27 cellular contexts compared by ENCODE assay signal in the genomic region with DNA sequence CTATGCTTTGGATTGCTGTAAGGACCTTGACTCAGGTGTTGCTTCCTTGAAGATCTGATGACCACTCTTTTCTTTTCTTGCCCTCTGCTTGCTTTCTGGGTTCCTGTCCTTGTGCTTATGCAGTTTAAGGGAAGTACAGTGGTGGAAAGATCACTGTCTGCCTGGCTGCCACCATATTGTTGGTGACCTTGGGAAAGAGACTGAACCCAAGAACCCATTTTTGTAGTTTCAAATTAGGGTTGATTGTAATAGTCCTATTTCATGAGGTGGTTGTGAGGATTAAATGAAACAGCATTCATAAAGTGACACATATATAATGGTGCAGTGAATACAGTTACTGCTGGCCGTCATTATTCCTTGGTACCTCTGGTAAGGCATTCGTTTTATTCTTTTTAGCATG. TPM values are rescaled to one million over a fixed set of nuclear protein-coding genes. Genes with fewer than 3 reads are reported as not detected.
DNase-seq lines count a peak whose midpoint lies in the region; ATAC-seq, FAIRE-seq and TF ChIP-seq lines count a peak whose summit lies in the region.
"Had no signal": no experiment of that assay in that cellular context is flagged by ENCODE, and none has a peak within 500 bp of the region (broad histone marks: within the 10 kb centered on the region; RNA-seq: fewer than 3 reads in every experiment).

No MANE protein-coding gene starts in this region.

- no peaks in the 10 kb centered on the region for H3F3A ChIP-seq in OCI-LY1 (ENCODE audit: insufficient read depth, low read length)

- TF ChIP-seq CTCF in OCI-LY1 (IDR thresholded peaks at IDR 0.05; ENCODE audit: low read length) (no peak), psoas muscle (IDR thresholded peaks at IDR 0.05) (no peak)

- FAIRE-seq in H54 (lab: Jason Lieb, UNC), result no peak
- FAIRE-seq: D721Med, kidney had no signal

- H3K27me3 Mint-ChIP-seq in activated T-cell treated with anti-CD3 and anti-CD28 coated beads, Interleukin-2, amount 50 U/mL, for 24 hours, result no peaks in the 10 kb centered on the region
- H3K27me3 Mint-ChIP-seq: naive thymus-derived CD4-positive, alpha-beta T cell; stimulated activated naive CD8-positive, alpha-beta T cell treated with anti-CD3 and anti-CD28 coated beads, Interleukin-15, Interleukin-2, amounts not matched to agents 100 ng/mL and 50 ng/mL, for 24 hours; type B pancreatic cell had no signal

- H3K36me3 Mint-ChIP-seq in activated T-cell treated with anti-CD3 and anti-CD28 coated beads, Interleukin-2, amount 50 U/mL, for 24 hours (ENCODE audit: low read depth), result no peaks in the 10 kb centered on the region
- H3K36me3 Mint-ChIP-seq: activated naive CD4-positive, alpha-beta T cell treated with anti-CD3 and anti-CD28 coated beads, Interleukin-2, amount 50 U/mL, for 72 hours had no signal

- H3K79me2 ChIP-seq in OCI-LY1 (ENCODE audit: insufficient read depth, low read length), result peaks cover 80% of the 10 kb centered on the region

- no peaks in the 10 kb centered on the region for H4K20me1 ChIP-seq in OCI-LY1 (ENCODE audit: insufficient read depth, low read length)

- intact Hi-C loops in psoas muscle (cut with DNase I), result loop anchor here in 1 of 2 donors (5.0 kb wide), 1 partner anchor 41 kb away; a partner anchor contains a TSS

- no peak for DNase-seq in activated T-cell treated with anti-CD3 and anti-CD28 coated beads, Interleukin-2, amount 50 U/mL, for 24 hours
- no peak for DNase-seq in activated T-cell treated with anti-CD3 and anti-CD28 coated beads, Interleukin-2, amount 50 U/mL, for 48 hours
- DNase-seq in epithelial cell of prostate (ENCODE audit: low read depth, low spot score) (no peak), psoas muscle (no peak), H54 (ENCODE audit: insufficient read length, low spot score) (no peak), midbrain (lab: John Stamatoyannopoulos, UW) (no peak)
- DNase-seq: activated T-cell treated with anti-CD3 and anti-CD28 coated beads, Interleukin-2, amount 50 U/mL, for 4 hours; BE2C; cortex of kidney; EL; kidney; mesendoderm; naive thymus-derived CD4-positive, alpha-beta T cell; NCI-H1417 treated with DMSO at 0.1 percent for 48 hours; NCI-H524; stimulated activated CD4-positive, alpha-beta T cell treated with anti-CD3 and anti-CD28 coated beads, Interleukin-2, amount 100 ng/mL, for 24 hours; T1000 had no signal

- H3K4me1 ChIP-seq in OCI-LY1 (ENCODE audit: insufficient read depth, low read length, severe bottlenecking), result peaks cover 83% of the 10 kb centered on the region
- peaks cover 84% of the 10 kb centered on the region for H3K4me1 ChIP-seq in psoas muscle
- H3K4me1 ChIP-seq: BE2C had no signal

- H2AFZ ChIP-seq in OCI-LY1 (ENCODE audit: low read length), result no peak overlapping the region

- no peak overlapping the region for H3K4me2 ChIP-seq in OCI-LY1 (ENCODE audit: low read length)

- H3K36me3 ChIP-seq in OCI-LY1 (ENCODE audit: insufficient read depth, low read length), result no peaks in the 10 kb centered on the region
- no peaks in the 10 kb centered on the region for H3K36me3 ChIP-seq in psoas muscle (ENCODE audit: insufficient read depth in 1 of 2, low read depth in 1 of 2)
- H3K36me3 ChIP-seq: BE2C had no signal

- ATAC-seq in psoas muscle (no peak), HG02642 (IDR thresholded peaks at IDR 0.05; ENCODE audit: poor library complexity, unreplicated experiment) (no peak)
- ATAC-seq: activated naive CD4-positive, alpha-beta T cell treated with anti-CD3 and anti-CD28 coated beads, Interleukin-2, amount 50 U/mL, for 72 hours; activated T-cell treated with anti-CD3 and anti-CD28 coated beads, Interleukin-2, amount 50 U/mL, for 4 hours; HCT116; naive thymus-derived CD4-positive, alpha-beta T cell had no signal

- peak overlapping the region; percentile 90 for H3K27ac Mint-ChIP-seq in activated T-cell treated with anti-CD3 and anti-CD28 coated beads, Interleukin-2, amount 50 U/mL, for 24 hours
- H3K27ac Mint-ChIP-seq: type B pancreatic cell had no signal

- H3K27me3 ChIP-seq in OCI-LY1 (ENCODE audit: insufficient read depth, low read length), result no peaks in the 10 kb centered on the region
- H3K27me3 ChIP-seq in psoas muscle (ENCODE audit: insufficient read depth in 3 of 3, low read length in 2 of 3), result no peaks in the 10 kb centered on the region
- H3K27me3 ChIP-seq: BE2C had no signal

- no peak overlapping the region for H3K9ac ChIP-seq in OCI-LY1 (ENCODE audit: low read length)

- H3K9me3 ChIP-seq in OCI-LY1 (ENCODE audit: low read length) (no peaks in the 10 kb centered on the region), psoas muscle (no peaks in the 10 kb centered on the region)
- H3K9me3 ChIP-seq: BE2C had no signal

- no peak overlapping the region for H3K4me3 ChIP-seq in OCI-LY1 (ENCODE audit: low read depth, low read length, poor library complexity, severe bottlenecking)
- H3K4me3 ChIP-seq in psoas muscle, result no peak overlapping the region
- H3K4me3 ChIP-seq: skin epidermis had no signal

- H3K27ac ChIP-seq in OCI-LY1 (ENCODE audit: low read depth, low read length, poor library complexity, severe bottlenecking) (peak overlapping the region; percentile 7), epithelial cell of prostate (peak overlapping the region; percentile 94), psoas muscle (peak overlapping the region; percentile 85)
- H3K27ac ChIP-seq: 22Rv1, RWPE1 had no signal

- H3K4me3 Mint-ChIP-seq in activated T-cell treated with anti-CD3 and anti-CD28 coated beads, Interleukin-2, amount 50 U/mL, for 24 hours, result no peak overlapping the region
- H3K4me3 Mint-ChIP-seq: activated T-cell treated with anti-CD3 and anti-CD28 coated beads, Interleukin-2, amount 50 U/mL, for 4 hours; stimulated activated naive CD8-positive, alpha-beta T cell treated with anti-CD3 and anti-CD28 coated beads, Interleukin-15, Interleukin-2, amounts not matched to agents 100 ng/mL and 50 ng/mL, for 24 hours; type B pancreatic cell had no signal

- H3K9me3 Mint-ChIP-seq in activated T-cell treated with anti-CD3 and anti-CD28 coated beads, Interleukin-2, amount 50 U/mL, for 24 hours, result no peaks in the 10 kb centered on the region
- H3K9me3 Mint-ChIP-seq: activated naive CD4-positive, alpha-beta T cell treated with anti-CD3 and anti-CD28 coated beads, Interleukin-2, amount 50 U/mL, for 72 hours; activated T-cell treated with anti-CD3 and anti-CD28 coated beads, Interleukin-2, amount 50 U/mL, for 4 hours; naive thymus-derived CD4-positive, alpha-beta T cell; stimulated activated naive CD8-positive, alpha-beta T cell treated with anti-CD3 and anti-CD28 coated beads, Interleukin-15, Interleukin-2, amounts not matched to agents 100 ng/mL and 50 ng/mL, for 24 hours; type B pancreatic cell had no signal

- H3K9me2 ChIP-seq in OCI-LY1 (ENCODE audit: low read depth, low read length), result no peaks in the 10 kb centered on the region

- peaks cover 90% of the 10 kb centered on the region for H3K4me1 Mint-ChIP-seq in activated T-cell treated with anti-CD3 and anti-CD28 coated beads, Interleukin-2, amount 50 U/mL, for 24 hours (ENCODE audit: low read depth)

- no peak for TF ChIP-seq POLR2A in H54 (IDR thresholded peaks at IDR 0.05; ENCODE audit: low read depth, low read length)

- WGBS in psoas muscle, 3 donors, result 87 to 94% (median 90%) methylated on average over 2 of the region's 2 CpGs

RNA-seq across cellular contexts. Expression of a gene that starts 41.1 kb away (rescaled TPM):
- total RNA-seq in psoas muscle, result 10 to 100 TPM; 45.5 to 89.5 (median 80.7) TPM
- polyA plus RNA-seq in psoas muscle, result 10 to 100 TPM; 20.1 to 99.9 (median 54.0) TPM

Comparison
In these comparisons a context has a peak if more than half of its experiments do, and no peak if none do; other contexts are left out.
1. H3K27ac ChIP-seq: peak in every context shown above with its lines; median percentile 94 in epithelial cell of prostate; 85 in psoas muscle; 7 in OCI-LY1.